ENCODE assay signal across 13 cellular contexts in genomic region chr4:183405371-183405770, GRCh38. TPM values are rescaled to one million over a fixed set of nuclear protein-coding genes. Genes with fewer than 3 reads are reported as not detected.
DNase-seq lines count a peak whose midpoint lies in the region; ATAC-seq, FAIRE-seq and TF ChIP-seq lines count a peak whose summit lies in the region.
"Had no signal": no experiment of that assay in that cellular context is flagged by ENCODE, and none has a peak within 500 bp of the region (broad histone marks: within the 10 kb centered on the region; RNA-seq: fewer than 3 reads in every experiment).

No MANE protein-coding gene starts in this region.

- CTCF ChIA-PET in HepG2 (lab: Yijun Ruan, JAX; ENCODE audit: low intra/inter-chr PET ratio, low total read pairs) = no interaction called here

- H3K9me3 Mint-ChIP-seq in brain = peaks cover 0 to 4% (median 3%) of the 10 kb centered on the region in 5 experiments

- H3K4me1 Mint-ChIP-seq in brain = peaks cover 53% of the 10 kb centered on the region

- H3K27ac ChIP-seq in HepG2 (ENCODE audit: extremely low read length, insufficient read depth, low read length) = no peak overlapping the region
- no peak overlapping the region for H3K27ac ChIP-seq in right lobe of liver
- no peak overlapping the region for H3K27ac ChIP-seq in upper lobe of right lung
- no peak overlapping the region for H3K27ac ChIP-seq in gastrocnemius medialis

- no peaks in the 10 kb centered on the region for H3K36me3 ChIP-seq in HepG2 (replicated peaks in 1 of 2; ENCODE audit: control insufficient read depth in 1 of 2, insufficient read depth in 2 of 2, low read length in 2 of 2)
- no peaks in the 10 kb centered on the region for H3K36me3 ChIP-seq in right lobe of liver
- no peaks in the 10 kb centered on the region for H3K36me3 ChIP-seq in upper lobe of right lung
- no peaks in the 10 kb centered on the region for H3K36me3 ChIP-seq in gastrocnemius medialis

- WGBS in HepG2 (ENCODE audit: low lambda C conversion rate) = 37% methylated on average over 9 of the region's 10 CpGs
- WGBS in right lobe of liver (ENCODE audit: insufficient coverage, low coverage, low lambda C conversion rate, missing lambda C conversion rate) = 81% methylated on average over 7 of the region's 10 CpGs

- H3K4me3 ChIP-seq in HepG2 (replicated peaks in 1 of 3; ENCODE audit: insufficient read depth in 1 of 3, low read depth in 2 of 3, low read length in 3 of 3) (no peak overlapping the region), right lobe of liver (no peak overlapping the region), upper lobe of right lung (no peak overlapping the region), gastrocnemius medialis (no peak overlapping the region)

- TF ChIP-seq CTCF in HepG2 (CRISPR knock-in tag; IDR thresholded peaks at IDR 0.05) (no peak), right lobe of liver (IDR thresholded peaks at IDR 0.05) (no peak), brain (conservative IDR thresholded peaks at IDR 0.05) (no peak), upper lobe of right lung (IDR thresholded peaks at IDR 0.05) (no peak), gastrocnemius medialis (IDR thresholded peaks at IDR 0.05 in 4 of 5, conservative IDR thresholded peaks at IDR 0.05 in 1 of 5) (no peak)

- H3K9me3 ChIP-seq in HepG2 (ENCODE audit: low read length) = no peaks in the 10 kb centered on the region
- H3K9me3 ChIP-seq in right lobe of liver = no peaks in the 10 kb centered on the region
- no peaks in the 10 kb centered on the region for H3K9me3 ChIP-seq in upper lobe of right lung
- no peaks in the 10 kb centered on the region for H3K9me3 ChIP-seq in gastrocnemius medialis

- no peaks in the 10 kb centered on the region for H3K36me3 Mint-ChIP-seq in brain

- no peak overlapping the region for H2AFZ ChIP-seq in HepG2 (ENCODE audit: low read length)

- H3K4me3 Mint-ChIP-seq in brain = peak overlapping the region in 3 of 5 experiments; percentile 26 to 44 (median 28)

- intact Hi-C loops in HepG2 (cut with micrococcal nuclease; ENCODE audit: unreplicated experiment) (loop anchor here (5.0 to 10.0 kb wide), 2 partner anchors 118 to 331 kb away; no protein-coding TSS in a partner anchor), right lobe of liver (cut with DNase I) (no loop called here), upper lobe of right lung (cut with DNase I) (no loop called here), gastrocnemius medialis (cut with DNase I; ENCODE audit: low total_unique reads) (no loop called here)

- H4K20me1 ChIP-seq in HepG2 (ENCODE audit: insufficient read depth, low read length) = no peaks in the 10 kb centered on the region

- DNase-seq in HepG2 (ENCODE audit: low spot score) = no peak
- DNase-seq in right lobe of liver = no peak
- peak; percentile 36 for DNase-seq in mucosa of gallbladder (ENCODE audit: low spot score)
- peak; percentile 41 for DNase-seq in upper lobe of right lung
- no peak for DNase-seq in medulla oblongata (ENCODE audit: extremely low spot score)
- no peak for DNase-seq in gastrocnemius medialis
- DNase-seq: IMR-90, NCI-H1417 treated with DMSO at 0.1 percent for 48 hours, NCI-H2029, NCI-H2171 treated with DMSO at 0.1 percent for 48 hours, NCI-H774 had no signal

- no peak for FAIRE-seq in HepG2 (lab: Jason Lieb, UNC)
- FAIRE-seq: H54 had no signal

- in situ Hi-C loops in HepG2 (cut with HindIII; ENCODE audit: extremely low pct_ligation_motif_present, low pct_unique_long_range_greater_than_20kb) = loop anchor here (25.0 kb wide), 1 partner anchor 343 kb away; no protein-coding TSS in a partner anchor
- in situ Hi-C loops in gastrocnemius medialis (cut with MboI; ENCODE audit: low sequenced_read_pairs in 4 of 4) = loop anchor here in 1 of 4 donors (25.0 kb wide), 3 partner anchors 93 to 468 kb away; partner anchors contain the start of genes CLDN22 and CLDN24

- TF ChIP-seq EP300 in HepG2 (IDR thresholded peaks at IDR 0.05; ENCODE audit: low read depth in 2 of 2, low read length in 2 of 2) = no peak
- TF ChIP-seq EP300 in HepG2 (CRISPR knock-in tag; IDR thresholded peaks at IDR 0.05; ENCODE audit: borderline replicate concordance) = no peak

- no TSS peak for BruUV-seq in HepG2 (replicated peaks; lab: Mats Ljungman, UMichigan)

- no peaks in the 10 kb centered on the region for H3K79me2 ChIP-seq in HepG2 (ENCODE audit: insufficient read depth, low read length)

- H3K4me1 ChIP-seq in HepG2 (ENCODE audit: insufficient read depth, low read length) (peaks cover 26% of the 10 kb centered on the region), right lobe of liver (peaks cover 0 to 3% (median 0%) of the 10 kb centered on the region in 4 donors), upper lobe of right lung (no peaks in the 10 kb centered on the region), gastrocnemius medialis (no peaks in the 10 kb centered on the region)

- H3K27me3 ChIP-seq in HepG2 (ENCODE audit: control insufficient read depth in 1 of 2, insufficient read depth in 2 of 2, low read length in 2 of 2) (peaks cover 1 to 10% of the 10 kb centered on the region in 2 experiments; a peak in 2 of 5 replicates), right lobe of liver (no peaks in the 10 kb centered on the region), upper lobe of right lung (no peaks in the 10 kb centered on the region), gastrocnemius medialis (no peaks in the 10 kb centered on the region)

- H3K27ac Mint-ChIP-seq in brain = no peak overlapping the region

- no peak for TF ChIP-seq POLR2A in HepG2 (IDR thresholded peaks at IDR 0.05; ENCODE audit: insufficient read depth in 1 of 2, low read depth in 2 of 2, low read length in 2 of 2)
- TF ChIP-seq POLR2A in right lobe of liver (IDR thresholded peaks at IDR 0.05) = no peak
- TF ChIP-seq POLR2A in gastrocnemius medialis (IDR thresholded peaks at IDR 0.05) = no peak

- H3K4me2 ChIP-seq in HepG2 (ENCODE audit: low read depth, low read length) = no peak overlapping the region

- POLR2A ChIA-PET in HepG2 (lab: Yijun Ruan, JAX) = no interaction called here

- no peak overlapping the region for H3K9ac ChIP-seq in HepG2 (ENCODE audit: insufficient read depth, low read depth, low read length)

- ATAC-seq in HepG2 (no peak), right lobe of liver (no peak), upper lobe of right lung (no peak), gastrocnemius medialis (no peak)

- H3K27me3 Mint-ChIP-seq in brain = peaks cover 10% of the 10 kb centered on the region

- TF ChIP-seq RAD21 in HepG2 (CRISPR knock-in tag; IDR thresholded peaks at IDR 0.05) = no peak

TF ChIP-seq in HepG2, 621 proteins besides CTCF, POLR2A, EP300 and RAD21 (continues in another document):
- TF ChIP-seq ZNF737 (CRISPR knock-in tag; IDR thresholded peaks at IDR 0.05; ENCODE audit: borderline replicate concordance) (no peak), ZBTB33 (CRISPR knock-in tag; IDR thresholded peaks at IDR 0.05) (0 out of 2 replicates have a peak, but pooled peaks have one; percentile 36)

RNA-seq across cellular contexts. Expression of gene CDKN2AIP, which starts 39.1 kb away (rescaled TPM):
- total RNA-seq in HepG2 (2016; rRNA removed; fragmentation: Illumina TruSeq; extraction: Trizol) = 18.7 and 21.4 TPM in 2 replicates
- 2.2 and 3.1 TPM in 2 replicates for total RNA-seq in HepG2 (2016; cell fraction: cytosol; rRNA removed; fragmentation: Illumina TruSeq; extraction: Trizol; ENCODE audit: low read depth)
- 18.5 and 22.0 TPM in 2 replicates for total RNA-seq in HepG2 (2016; cell fraction: insoluble cytoplasmic fraction; rRNA removed; fragmentation: Illumina TruSeq; extraction: Trizol)
- 7.9 and 8.4 TPM in 2 replicates for total RNA-seq in HepG2 (2016; cell fraction: membrane; rRNA removed; fragmentation: Illumina TruSeq; extraction: Trizol)
- 24.3 and 25.6 TPM in 2 replicates for total RNA-seq in HepG2 (2016; cell fraction: nucleus; rRNA removed; fragmentation: Illumina TruSeq; extraction: Trizol)
- 14.1 and 17.0 TPM in 2 replicates for polyA plus RNA-seq in HepG2 (2011; rRNA removed)
- polyA plus RNA-seq in HepG2 (2011; cell fraction: cytosol; rRNA removed) = 7.8 and 10.0 TPM in 2 replicates
- 10.9 and 11.0 TPM in 2 replicates for polyA plus RNA-seq in HepG2 (2011; cell fraction: nucleus; rRNA removed)
- 13.3 and 14.9 TPM in 2 replicates for polyA plus RNA-seq in HepG2 (2012)
- 1.8 and 2.0 TPM in 2 replicates for polyA plus RNA-seq in HepG2 (2016; cell fraction: cytosol; fragmentation: Illumina TruSeq; extraction: Trizol; ENCODE audit: low read depth)
- 24.1 and 24.4 TPM in 2 replicates for polyA plus RNA-seq in HepG2 (2016; cell fraction: insoluble cytoplasmic fraction; fragmentation: Illumina TruSeq; extraction: Trizol; ENCODE audit: low read depth)
- 5.4 TPM in 2 replicates for polyA plus RNA-seq in HepG2 (2016; cell fraction: membrane; fragmentation: Illumina TruSeq; extraction: Trizol; ENCODE audit: low read depth)
- 21.6 and 21.7 TPM in 2 replicates for polyA plus RNA-seq in HepG2 (2016; cell fraction: nucleus; fragmentation: Illumina TruSeq; extraction: Trizol; ENCODE audit: insufficient read depth, low read depth)
- polyA minus RNA-seq in HepG2 (2011; rRNA and poly(A)+ RNA removed; ENCODE audit: low replicate concordance) = 11.8 and 17.2 TPM in 2 replicates
- polyA minus RNA-seq in HepG2 (2011; cell fraction: cytosol; rRNA and poly(A)+ RNA removed) = 8.8 and 10.6 TPM in 2 replicates
- polyA minus RNA-seq in HepG2 (2011; cell fraction: nucleus; rRNA and poly(A)+ RNA removed) = 65.3 and 67.1 TPM in 2 replicates
- total RNA-seq in right lobe of liver = 10 to 100 TPM in 1 of 6 experiments, 1 to 10 TPM in 5; 5.6 to 10.6 (median 6.8) TPM
- 5.3 TPM for polyA plus RNA-seq in brain (ENCODE audit: insufficient read depth, low read depth, low replicate concordance)
- 19.1 TPM for total RNA-seq in mucosa of gallbladder
- 16.7 TPM for total RNA-seq in upper lobe of right lung
- total RNA-seq in gastrocnemius medialis = 10 to 100 TPM in 3 of 4 donors, 1 to 10 TPM in 1; 9.2 to 17.3 (median 12.2) TPM

Comparison
In these comparisons a context has a peak if more than half of its experiments do, and no peak if none do; other contexts are left out.
1. DNase-seq: peak in mucosa of gallbladder (single experiment) and upper lobe of right lung (single experiment); none in HepG2 (single experiment), right lobe of liver (0 of 3), medulla oblongata (single experiment) and gastrocnemius medialis (0 of 2).